Comparison of ENCODE assay signal across 17 cellular contexts in the genomic region with DNA sequence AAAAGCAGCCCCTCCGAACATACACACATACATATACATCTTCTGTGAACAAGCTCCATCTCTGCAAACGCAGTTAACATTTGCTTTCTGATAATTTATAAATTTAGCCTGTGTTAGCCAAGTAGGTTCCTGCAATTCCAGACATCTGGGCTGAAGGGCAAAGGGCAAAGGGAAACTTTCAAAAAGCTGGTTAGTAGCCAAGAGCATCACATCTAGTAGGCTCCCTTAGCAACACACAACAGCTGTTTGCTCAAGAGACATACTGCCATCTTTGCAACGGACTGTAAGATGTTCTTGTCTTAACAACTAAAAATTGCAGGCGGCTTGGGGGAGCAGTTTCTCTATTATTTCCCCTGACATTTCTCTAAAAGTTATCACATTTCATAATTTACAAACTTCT.
DNase-seq lines count a peak whose midpoint lies in the region; ATAC-seq and TF ChIP-seq lines count a peak whose summit lies in the region.
"Had no signal": no experiment of that assay in that cellular context is flagged by ENCODE, and none has a peak within 500 bp of the region (broad histone marks: within the 10 kb centered on the region; RNA-seq: fewer than 3 reads in every experiment).

No MANE protein-coding gene starts in this region.

- H3K4me3 ChIP-seq in cardiac muscle cell: peak overlapping the region; percentile 28
- peak overlapping the region; percentile 25 for H3K4me3 ChIP-seq in ovary
- peak overlapping the region; percentile 6 to 30 for H3K4me3 ChIP-seq in uterus

- 11 to 27% (median 21%) methylated on average over 4 of the region's 4 CpGs for WGBS in ovary, 3 donors

- intact Hi-C loops in ovary (cut with DNase I) (loop anchor here in 1 of 4 donors (10.0 kb wide), 1 partner anchor 49 kb away; no protein-coding TSS in a partner anchor), uterus (cut with DNase I; ENCODE audit: low total_unique reads) (no loop called here)

- TF ChIP-seq EP300 in ovary (IDR thresholded peaks at IDR 0.05): no peak

- peak; percentile 41 for DNase-seq in DMS 273 (lab: John Stamatoyannopoulos, UW; ENCODE audit: unreplicated experiment)
- DNase-seq in DMS 273 treated with DMSO at 0.1 percent for 48 hours (lab: John Stamatoyannopoulos, UW): no peak
- peak in 1 of 2 donors; percentile 66 for DNase-seq in cardiac muscle cell (ENCODE audit: low read depth in 1 of 2, low spot score in 1 of 2)
- DNase-seq in ovary: peak in 2 of 5 donors; percentile 34 to 51
- peak; percentile 30 to 54 for DNase-seq in uterus
- DNase-seq: CD8-positive, alpha-beta T cell; GF-D8; Kasumi-1; midbrain; NCI-H1930; SIG-M5; stimulated activated naive CD4-positive, alpha-beta T cell treated with Interleukin-2 at 50 U/mL for 16 hours; T1000 had no signal

- TF ChIP-seq CTCF in cardiac muscle cell (IDR thresholded peaks at IDR 0.05; ENCODE audit: low read depth, low read length) (no peak), ovary (IDR thresholded peaks at IDR 0.05) (no peak), uterus (IDR thresholded peaks at IDR 0.05) (no peak)

- TF ChIP-seq POLR2A in ovary (IDR thresholded peaks at IDR 0.05) (no peak), uterus (IDR thresholded peaks at IDR 0.05) (no peak)

- H3K36me3 ChIP-seq in cardiac muscle cell (no peaks in the 10 kb centered on the region), ovary (no peaks in the 10 kb centered on the region), uterus (no peaks in the 10 kb centered on the region)

- H3K27ac ChIP-seq in cardiac muscle cell (peak overlapping the region; percentile 95), ovary (peak overlapping the region in 1 of 2 donors; percentile 14), uterus (peak overlapping the region; percentile 79 to 87)
- H3K27ac ChIP-seq: 22Rv1 had no signal

- peaks cover 52% of the 10 kb centered on the region for H3K4me1 ChIP-seq in cardiac muscle cell (ENCODE audit: low read depth)
- peaks cover 15% of the 10 kb centered on the region for H3K4me1 ChIP-seq in ovary (ENCODE audit: insufficient read depth)
- H3K4me1 ChIP-seq in uterus: no peaks in the 10 kb centered on the region

- no peak for ATAC-seq in GM21576 (IDR thresholded peaks at IDR 0.05; ENCODE audit: unreplicated experiment)
- no peak for ATAC-seq in GM18909 (IDR thresholded peaks at IDR 0.05; ENCODE audit: poor library complexity, unreplicated experiment)
- ATAC-seq in GM18517 (IDR thresholded peaks at IDR 0.05; ENCODE audit: unreplicated experiment): no peak

- no peaks in the 10 kb centered on the region for H3K27me3 ChIP-seq in cardiac muscle cell
- no peaks in the 10 kb centered on the region for H3K27me3 ChIP-seq in ovary
- no peaks in the 10 kb centered on the region for H3K27me3 ChIP-seq in uterus

- H3K9me3 ChIP-seq in cardiac muscle cell (ENCODE audit: low read depth): no peaks in the 10 kb centered on the region
- H3K9me3 ChIP-seq in ovary: no peaks in the 10 kb centered on the region
- H3K9me3 ChIP-seq in uterus: no peaks in the 10 kb centered on the region
